20 cellular contexts compared by ENCODE assay signal in genomic region chr22:23778576-23778900, GRCh38. TPM values are rescaled to one million over a fixed set of nuclear protein-coding genes. Genes with fewer than 3 reads are reported as not detected.
DNase-seq lines count a peak whose midpoint lies in the region; ATAC-seq, FAIRE-seq and TF ChIP-seq lines count a peak whose summit lies in the region.
"Had no signal": no experiment of that assay in that cellular context is flagged by ENCODE, and none has a peak within 500 bp of the region (broad histone marks: within the 10 kb centered on the region; RNA-seq: fewer than 3 reads in every experiment).

No MANE protein-coding gene starts in this region.

- H3K56ac ChIP-seq in H1 (replicated peaks; ENCODE audit: insufficient read length, low read depth, low read length): no peak overlapping the region

- peaks cover 2 to 4% of the 10 kb centered on the region in 2 experiments for H4K20me1 ChIP-seq in H1 (replicated peaks in 1 of 2; ENCODE audit: control insufficient read depth in 1 of 2, insufficient read depth in 2 of 2, low read length in 2 of 2)

- ATAC-seq in right lobe of liver: peak; percentile 3 to 63 (median 52)

- no peak overlapping the region for H2AK5ac ChIP-seq in H1 (ENCODE audit: low read depth, low read length)

- CTCF ChIA-PET in H1 (lab: Charles Lee; ENCODE audit: partially characterized antibody): interaction anchor here (0.8 to 5.8 kb wide), 3 partner anchors 9 to 71 kb away, joined by 3 to 42 read pairs (median 11); partner anchors contain the start of gene SMARCB1

- H3K9me3 ChIP-seq in H1 (ENCODE audit: insufficient read depth in 2 of 2, low read depth in 1 of 2, low read length in 1 of 2) (no peaks in the 10 kb centered on the region), right lobe of liver (no peaks in the 10 kb centered on the region)
- H3K9me3 ChIP-seq: BLaER1 treated with 17β-estradiol and CSF1 and Interleukin-3, amounts not matched to agents 10 nM and 100 nM had no signal

- peaks cover under 1% of the 10 kb centered on the region; the same call in 1 of the 2 replicates for H3K23me2 ChIP-seq in H1 (ENCODE audit: low read depth, low read length)

- H3K36me3 ChIP-seq in H1 (ENCODE audit: control insufficient read depth in 2 of 4, insufficient read depth in 4 of 4, low read length in 3 of 4): no peaks in the 10 kb centered on the region
- H3K36me3 ChIP-seq in right lobe of liver: no peaks in the 10 kb centered on the region
- no peaks in the 10 kb centered on the region for H3K36me3 ChIP-seq in rectal smooth muscle tissue (ENCODE audit: control insufficient read depth, insufficient read depth, low read length)

- peak overlapping the region; percentile 88 for H3K4ac ChIP-seq in H1 (replicated peaks; ENCODE audit: insufficient read length, low read depth, low read length)

- intact Hi-C loops in right lobe of liver (cut with DNase I): loop anchor here (5.0 kb wide), 2 partner anchors 64 to 69 kb away; no protein-coding TSS in a partner anchor

- H2BK15ac ChIP-seq in H1 (ENCODE audit: low read length): no peak overlapping the region

- peaks cover 0 to 6% (median 1%) of the 10 kb centered on the region in 4 experiments; a peak in 2 of 7 replicates for H3K4me1 ChIP-seq in H1 (replicated peaks in 1 of 4; ENCODE audit: control insufficient read depth in 3 of 4, insufficient read depth in 4 of 4, low read length in 3 of 4)
- H3K4me1 ChIP-seq in right lobe of liver: peaks cover 0 to 13% (median 3%) of the 10 kb centered on the region in 4 donors
- peaks cover 11% of the 10 kb centered on the region for H3K4me1 ChIP-seq in rectal smooth muscle tissue (ENCODE audit: control insufficient read depth, insufficient read depth, low read length)

- peak overlapping the region; percentile 17; the same call in 1 of the 2 replicates for H2BK12ac ChIP-seq in H1 (ENCODE audit: low read depth, low read length)

- no peak overlapping the region for H3K27ac ChIP-seq in H1 (ENCODE audit: low read depth, low read length)
- H3K27ac ChIP-seq in right lobe of liver: no peak overlapping the region
- H3K27ac ChIP-seq in rectal smooth muscle tissue (ENCODE audit: low read depth, low read length): peak overlapping the region; percentile 67

- H3K27me3 ChIP-seq in H1 (replicated peaks in 1 of 4; ENCODE audit: control insufficient read depth in 3 of 4, extremely low read depth in 1 of 4, insufficient read depth in 3 of 4, low read length in 3 of 4): peaks cover 0 to 13% (median 8%) of the 10 kb centered on the region in 4 experiments; a peak in 5 of 7 replicates
- H3K27me3 ChIP-seq in right lobe of liver: no peaks in the 10 kb centered on the region
- no peaks in the 10 kb centered on the region for H3K27me3 ChIP-seq in rectal smooth muscle tissue (ENCODE audit: control insufficient read depth, insufficient read depth, low read length)
- H3K27me3 ChIP-seq: BLaER1 treated with 17β-estradiol and CSF1 and Interleukin-3, amounts not matched to agents 10 nM and 100 nM had no signal

- H3K23ac ChIP-seq in H1 (ENCODE audit: insufficient read length): no peak overlapping the region

- no peaks in the 10 kb centered on the region for H3K79me1 ChIP-seq in H1 (ENCODE audit: low read depth, low read length)

- no peak overlapping the region for H4K91ac ChIP-seq in H1 (replicated peaks; ENCODE audit: insufficient read length, low read length)

- no peak overlapping the region for H4K5ac ChIP-seq in H1 (ENCODE audit: insufficient read length, low read depth, low read length)

- no peaks in the 10 kb centered on the region for H3K79me2 ChIP-seq in H1 (ENCODE audit: control insufficient read depth in 1 of 2, insufficient read depth in 2 of 2, low read length in 2 of 2)

- H2BK20ac ChIP-seq in H1 (ENCODE audit: low read length): no peak overlapping the region

- no peak overlapping the region for H2BK120ac ChIP-seq in H1 (replicated peaks; ENCODE audit: low read depth, low read length)

- H4K8ac ChIP-seq in H1 (ENCODE audit: extremely low read depth, insufficient read depth, low read length): no peak overlapping the region

- FAIRE-seq in H1 (lab: Jason Lieb, UNC): no peak
- FAIRE-seq: G401.6, GM12891, HTR-8/SVneo had no signal

- TF ChIP-seq CTCF in GM20000 (IDR thresholded peaks at IDR 0.05; ENCODE audit: extremely low read depth, missing control alignments) (no peak), H1 (IDR thresholded peaks at IDR 0.05; ENCODE audit: control extremely low read depth in 1 of 3, insufficient read depth in 1 of 3, low read depth in 1 of 3, low read length in 3 of 3) (no peak), right lobe of liver (IDR thresholded peaks at IDR 0.05) (no peak)

- no peak for TF ChIP-seq EP300 in H1 (IDR thresholded peaks at IDR 0.05; ENCODE audit: borderline replicate concordance in 1 of 2, low read depth in 2 of 2, low read length in 2 of 2)

- H3K18ac ChIP-seq in H1 (ENCODE audit: extremely low read depth, low read length): no peak overlapping the region

- TF ChIP-seq POLR2A in H1 (IDR thresholded peaks at IDR 0.05; ENCODE audit: control extremely low read depth in 1 of 2, low read depth in 2 of 2, low read length in 2 of 2) (no peak), right lobe of liver (IDR thresholded peaks at IDR 0.05) (no peak)

- no peak overlapping the region for H3K14ac ChIP-seq in H1 (ENCODE audit: insufficient read length)

- no peak overlapping the region for H3K9ac ChIP-seq in H1 (replicated peaks in 1 of 4; ENCODE audit: extremely low read depth in 1 of 4, low read depth in 3 of 4, low read length in 3 of 4)
- H3K9ac ChIP-seq in rectal smooth muscle tissue (ENCODE audit: low read length): no peak overlapping the region

- DNase-seq in GM20000 (ENCODE audit: low spot score) (peak; percentile 19), H1 (ENCODE audit: low read depth in 1 of 2, low spot score in 2 of 2) (no peak), right lobe of liver (no peak), DMS53 treated with DMSO at 0.1 percent for 48 hours (lab: John Stamatoyannopoulos, UW; ENCODE audit: unreplicated experiment) (no peak), Kasumi-1 (lab: John Stamatoyannopoulos, UW) (no peak), DMS153 treated with DMSO at 0.1 percent for 48 hours (lab: John Stamatoyannopoulos, UW; ENCODE audit: unreplicated experiment) (no peak), activated T-cell treated with anti-CD3 and anti-CD28 coated beads for 4 hours (no peak)
- DNase-seq: 8988T; AML-193; CD4-positive, CD25-positive, alpha-beta regulatory T cell; DMS79; EL; HCEC 1CT; HFFc6 had no signal

- 88% methylated on average over 3 of the region's 3 CpGs; no CpG with 5 or more reads in 1 of the 2 experiments for WGBS in H1 (ENCODE audit: extremely low coverage in 1 of 2, insufficient coverage in 1 of 2, insufficient read length in 1 of 2, insufficient replicate concordance in 2 of 2, low coverage in 1 of 2, low lambda C conversion rate in 2 of 2, missing lambda C conversion rate in 1 of 2), 2 experiments
- WGBS in right lobe of liver (ENCODE audit: insufficient coverage, low coverage, low lambda C conversion rate, missing lambda C conversion rate): 0% methylated on average over 1 of the region's 3 CpGs

- H2BK5ac ChIP-seq in H1 (ENCODE audit: low read depth, low read length): no peak overlapping the region

- no peak overlapping the region for H3K4me2 ChIP-seq in H1 (ENCODE audit: insufficient read depth in 1 of 2, low read depth in 2 of 2, low read length in 2 of 2)

- TF ChIP-seq RAD21 in H1 (IDR thresholded peaks at IDR 0.05 in 1 of 2, conservative IDR thresholded peaks at IDR 0.05 in 1 of 2; ENCODE audit: low read depth in 2 of 2, low read length in 2 of 2): no peak

- H3K4me3 ChIP-seq in H1 (ENCODE audit: extremely low read depth in 1 of 4, insufficient read depth in 2 of 4, low read depth in 3 of 4, low read length in 4 of 4) (no peak overlapping the region), right lobe of liver (no peak overlapping the region), rectal smooth muscle tissue (ENCODE audit: low read length) (no peak overlapping the region)
- H3K4me3 ChIP-seq: BLaER1 treated with 17β-estradiol and CSF1 and Interleukin-3, amounts not matched to agents 10 nM and 100 nM had no signal

- no peak overlapping the region for H2AFZ ChIP-seq in H1 (ENCODE audit: low read length)

- POLR2A ChIA-PET in H1 (lab: Charles Lee; ENCODE audit: partially characterized antibody): interaction anchor here (1.6 to 3.9 kb wide), 3 partner anchors 9 to 14 kb away, joined by 3 to 21 read pairs (median 19); partner anchors contain the start of genes CHCHD10 and SMARCB1

RNA-seq across cellular contexts. Expression of gene MMP11, which starts 5.9 kb away (rescaled TPM):
- total RNA-seq in H1 (2021; fragmentation: NEBNext Ultra II Directional; extraction: Animal tissue kit (Norgen Biotek cat#: 25700)): 9.6 and 10.2 TPM in 2 replicates
- 18.3 and 29.7 TPM in 2 replicates for polyA plus RNA-seq in H1 (2011; rRNA removed)
- 18.5 TPM for polyA plus RNA-seq in H1 (2011; cell fraction: cytosol; rRNA removed)
- 34.3 TPM for polyA plus RNA-seq in H1 (2011; cell fraction: nucleus; rRNA removed)
- 5.6 to 13.4 TPM (median 10.3 TPM) in 4 replicates for polyA plus RNA-seq in H1 (2012, experiment 1 of 2)
- 9.7 TPM for polyA plus RNA-seq in H1 (2012, experiment 2 of 2)
- 7.1 TPM for polyA plus RNA-seq in H1 (2013, experiment 1 of 2)
- 7.1 TPM for polyA plus RNA-seq in H1 (2013, experiment 2 of 2)
- 11.1 and 12.8 TPM in 2 replicates for polyA minus RNA-seq in H1 (2011; rRNA and poly(A)+ RNA removed)
- polyA minus RNA-seq in H1 (2011; cell fraction: cytosol; rRNA and poly(A)+ RNA removed): 6.0 TPM
- polyA minus RNA-seq in H1 (2011; cell fraction: nucleus; rRNA and poly(A)+ RNA removed): 9.4 TPM
- 1 to 10 TPM in 2 of 6 experiments, under 1 TPM in 4; 0.59 to 1.3 (median 0.90) TPM for total RNA-seq in right lobe of liver

RNA-seq across cellular contexts. Expression of gene SMARCB1, which starts 8.2 kb away (rescaled TPM):
- 116 and 124 TPM in 2 replicates for total RNA-seq in H1 (2021; fragmentation: NEBNext Ultra II Directional; extraction: Animal tissue kit (Norgen Biotek cat#: 25700))
- polyA plus RNA-seq in H1 (2011; rRNA removed): 145 and 158 TPM in 2 replicates
- polyA plus RNA-seq in H1 (2011; cell fraction: cytosol; rRNA removed): 163 TPM
- 143 TPM for polyA plus RNA-seq in H1 (2011; cell fraction: nucleus; rRNA removed)
- 131 to 147 TPM (median 142 TPM) in 4 replicates for polyA plus RNA-seq in H1 (2012, experiment 1 of 2)
- polyA plus RNA-seq in H1 (2012, experiment 2 of 2): 167 TPM
- 65.5 TPM for polyA plus RNA-seq in H1 (2013, experiment 1 of 2)
- 63.4 TPM for polyA plus RNA-seq in H1 (2013, experiment 2 of 2)
- 109 and 125 TPM in 2 replicates for polyA minus RNA-seq in H1 (2011; rRNA and poly(A)+ RNA removed)
- 50.9 TPM for polyA minus RNA-seq in H1 (2011; cell fraction: cytosol; rRNA and poly(A)+ RNA removed)
- polyA minus RNA-seq in H1 (2011; cell fraction: nucleus; rRNA and poly(A)+ RNA removed): 64.2 TPM
- total RNA-seq in right lobe of liver: 10 to 100 TPM; 19.9 to 70.2 (median 25.3) TPM

RNA-seq across cellular contexts. Expression of gene CHCHD10, which starts 10.8 kb away (rescaled TPM):
- 94.5 and 104 TPM in 2 replicates for total RNA-seq in H1 (2021; fragmentation: NEBNext Ultra II Directional; extraction: Animal tissue kit (Norgen Biotek cat#: 25700))
- 58.3 and 109 TPM in 2 replicates for polyA plus RNA-seq in H1 (2011; rRNA removed)
- 40.4 TPM for polyA plus RNA-seq in H1 (2011; cell fraction: cytosol; rRNA removed)
- 99.4 TPM for polyA plus RNA-seq in H1 (2011; cell fraction: nucleus; rRNA removed)
- 92.7 to 174 TPM (median 154 TPM) in 4 replicates for polyA plus RNA-seq in H1 (2012, experiment 1 of 2)
- 107 TPM for polyA plus RNA-seq in H1 (2012, experiment 2 of 2)
- 237 TPM for polyA plus RNA-seq in H1 (2013, experiment 1 of 2)
- 229 TPM for polyA plus RNA-seq in H1 (2013, experiment 2 of 2)
- 30.5 and 40.0 TPM in 2 replicates for polyA minus RNA-seq in H1 (2011; rRNA and poly(A)+ RNA removed)
- 61.1 TPM for polyA minus RNA-seq in H1 (2011; cell fraction: cytosol; rRNA and poly(A)+ RNA removed)
- polyA minus RNA-seq in H1 (2011; cell fraction: nucleus; rRNA and poly(A)+ RNA removed): 35.8 TPM
- 100 to 1,000 TPM; 133 to 416 (median 252) TPM for total RNA-seq in right lobe of liver

RNA-seq across cellular contexts. Expression of gene C22orf15, which starts 15.7 kb away (rescaled TPM):
- 2.3 and 4.9 TPM in 2 replicates for total RNA-seq in H1 (2021; fragmentation: NEBNext Ultra II Directional; extraction: Animal tissue kit (Norgen Biotek cat#: 25700))
- polyA plus RNA-seq in H1 (2011; rRNA removed): 4.2 and 6.9 TPM in 2 replicates
- 7.1 TPM for polyA plus RNA-seq in H1 (2011; cell fraction: cytosol; rRNA removed)
- 19.9 TPM for polyA plus RNA-seq in H1 (2011; cell fraction: nucleus; rRNA removed)
- 3.1 to 5.6 TPM (median 4.3 TPM) in 4 replicates for polyA plus RNA-seq in H1 (2012, experiment 1 of 2)
- polyA plus RNA-seq in H1 (2012, experiment 2 of 2): 4.1 TPM
- polyA plus RNA-seq in H1 (2013, experiment 1 of 2): 2.6 TPM
- 3.1 TPM for polyA plus RNA-seq in H1 (2013, experiment 2 of 2)
- polyA minus RNA-seq in H1 (2011; rRNA and poly(A)+ RNA removed): 1.3 and 2.0 TPM in 2 replicates
- not detected for polyA minus RNA-seq in H1 (2011; cell fraction: cytosol; rRNA and poly(A)+ RNA removed)
- 2.2 TPM for polyA minus RNA-seq in H1 (2011; cell fraction: nucleus; rRNA and poly(A)+ RNA removed)
- total RNA-seq in right lobe of liver: not detected
- total RNA-seq: H4 had no signal

RNA-seq across cellular contexts. Expression of gene VPREB3, which starts 24.3 kb away (rescaled TPM):
- 0.52 and 0.77 TPM in 2 replicates for total RNA-seq in H1 (2021; fragmentation: NEBNext Ultra II Directional; extraction: Animal tissue kit (Norgen Biotek cat#: 25700))
- polyA plus RNA-seq in H1 (2011; rRNA removed): 4.0 and 4.6 TPM in 2 replicates
- 1.8 TPM for polyA plus RNA-seq in H1 (2011; cell fraction: cytosol; rRNA removed)
- 1.6 TPM for polyA plus RNA-seq in H1 (2011; cell fraction: nucleus; rRNA removed)
- polyA plus RNA-seq in H1 (2012, experiment 1 of 2): 0.51 to 1.8 TPM (median 0.82 TPM) in 3 of 4 replicates, not detected in the other
- polyA plus RNA-seq in H1 (2012, experiment 2 of 2): 1.7 TPM
- 0.99 TPM for polyA plus RNA-seq in H1 (2013, experiment 1 of 2)
- polyA plus RNA-seq in H1 (2013, experiment 2 of 2): 1.3 TPM
- polyA minus RNA-seq in H1 (2011; rRNA and poly(A)+ RNA removed): 0.98 and 1.1 TPM in 2 replicates
- polyA minus RNA-seq in H1 (2011; cell fraction: cytosol; rRNA and poly(A)+ RNA removed): 2.9 TPM
- 2.1 TPM for polyA minus RNA-seq in H1 (2011; cell fraction: nucleus; rRNA and poly(A)+ RNA removed)
- 1 to 10 TPM in 2 of 6 experiments, under 1 TPM in 3, not detected in 1; 0.59 to 3.9 (median 0.70) TPM for total RNA-seq in right lobe of liver
- total RNA-seq: H4 had no signal
